1 cellular context compared by ENCODE assay signal in the genomic region with DNA sequence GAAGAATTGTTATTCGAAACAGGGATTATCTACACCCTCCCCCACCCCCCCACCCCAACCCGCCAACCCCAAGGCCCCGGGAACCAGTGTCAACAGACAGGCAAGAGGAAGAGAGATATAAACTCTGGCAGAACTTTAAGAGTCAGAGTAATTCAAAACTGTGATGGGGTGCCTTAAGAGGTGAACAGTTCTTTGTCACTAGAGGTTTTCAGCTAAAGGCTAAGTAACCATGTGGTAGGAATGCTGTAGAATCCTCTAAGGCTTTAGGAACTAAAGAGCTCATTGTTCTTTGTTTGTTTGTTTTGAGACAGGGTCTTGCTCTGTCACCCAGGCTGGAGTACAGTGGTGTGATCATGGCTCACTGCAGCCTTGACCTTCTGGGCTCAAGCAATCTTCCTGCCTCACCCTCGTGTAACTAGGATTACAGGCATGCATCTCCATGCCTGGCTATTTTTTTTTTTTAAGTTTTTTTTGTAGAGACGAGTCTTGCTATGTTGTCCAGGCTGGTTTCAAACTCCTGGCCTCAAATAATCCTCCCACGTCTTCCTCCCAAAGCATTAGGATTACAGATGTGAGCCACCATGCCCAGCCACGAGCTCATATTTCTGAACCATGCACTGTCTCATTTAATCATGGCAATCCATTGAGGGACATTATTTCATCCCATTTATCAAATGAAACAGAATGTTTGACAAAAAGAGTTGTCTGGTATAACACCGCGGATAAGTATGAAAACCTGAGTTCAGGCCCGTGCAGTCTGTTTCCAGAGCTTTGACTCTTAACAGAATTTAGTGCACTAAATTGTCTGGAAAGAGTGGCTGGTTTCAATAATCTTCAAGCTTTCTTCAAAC.
TF ChIP-seq lines count a peak whose summit lies in the region.

No MANE protein-coding gene starts in this region.

TF ChIP-seq in HepG2, 621 proteins besides CTCF, POLR2A, EP300 and RAD21 (continued from another document and continues in another):
- TF ChIP-seq, protein P1, sequence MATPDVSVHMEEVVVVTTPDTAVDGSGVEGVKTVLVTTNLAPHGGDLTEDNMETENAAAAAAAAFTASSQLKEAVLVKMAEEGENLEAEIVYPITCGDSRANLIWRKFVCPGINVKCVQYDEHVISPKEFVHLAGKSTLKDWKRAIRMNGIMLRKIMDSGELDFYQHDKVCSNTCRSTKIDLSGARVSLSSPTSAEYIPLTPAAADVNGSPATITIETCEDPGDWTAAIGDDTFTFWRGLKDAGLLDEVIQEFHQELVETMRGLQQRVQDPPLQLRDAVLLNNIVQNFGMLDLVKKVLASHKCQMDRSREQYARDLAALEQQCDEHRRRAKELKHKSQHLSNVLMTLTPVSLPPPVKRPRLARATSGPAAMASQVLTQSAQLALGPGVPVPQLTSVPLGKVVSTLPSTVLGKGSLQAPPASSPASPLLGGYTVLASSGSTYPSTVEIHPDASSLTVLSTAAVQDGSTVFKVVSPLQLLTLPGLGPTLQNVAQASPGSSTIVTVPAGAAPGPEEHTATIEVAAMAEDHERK (CRISPR knock-in tag; IDR thresholded peaks at IDR 0.05; ENCODE audit: low read depth), result no peak
- TF ChIP-seq CENPX (CRISPR knock-in tag; IDR thresholded peaks at IDR 0.05), result no peak
- TF ChIP-seq ZNF792 (CRISPR knock-in tag; IDR thresholded peaks at IDR 0.05), result peak; percentile 74
- 0 out of 2 replicates have a peak, but pooled peaks have one; percentile 62 for TF ChIP-seq IRF9 (CRISPR knock-in tag; IDR thresholded peaks at IDR 0.05; ENCODE audit: borderline replicate concordance)
- TF ChIP-seq, protein P2, sequence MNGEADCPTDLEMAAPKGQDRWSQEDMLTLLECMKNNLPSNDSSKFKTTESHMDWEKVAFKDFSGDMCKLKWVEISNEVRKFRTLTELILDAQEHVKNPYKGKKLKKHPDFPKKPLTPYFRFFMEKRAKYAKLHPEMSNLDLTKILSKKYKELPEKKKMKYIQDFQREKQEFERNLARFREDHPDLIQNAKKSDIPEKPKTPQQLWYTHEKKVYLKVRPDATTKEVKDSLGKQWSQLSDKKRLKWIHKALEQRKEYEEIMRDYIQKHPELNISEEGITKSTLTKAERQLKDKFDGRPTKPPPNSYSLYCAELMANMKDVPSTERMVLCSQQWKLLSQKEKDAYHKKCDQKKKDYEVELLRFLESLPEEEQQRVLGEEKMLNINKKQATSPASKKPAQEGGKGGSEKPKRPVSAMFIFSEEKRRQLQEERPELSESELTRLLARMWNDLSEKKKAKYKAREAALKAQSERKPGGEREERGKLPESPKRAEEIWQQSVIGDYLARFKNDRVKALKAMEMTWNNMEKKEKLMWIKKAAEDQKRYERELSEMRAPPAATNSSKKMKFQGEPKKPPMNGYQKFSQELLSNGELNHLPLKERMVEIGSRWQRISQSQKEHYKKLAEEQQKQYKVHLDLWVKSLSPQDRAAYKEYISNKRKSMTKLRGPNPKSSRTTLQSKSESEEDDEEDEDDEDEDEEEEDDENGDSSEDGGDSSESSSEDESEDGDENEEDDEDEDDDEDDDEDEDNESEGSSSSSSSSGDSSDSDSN (CRISPR knock-in tag; IDR thresholded peaks at IDR 0.05), result peak; percentile 63
- peak; percentile 76; the same call in 1 of the 2 replicates for TF ChIP-seq SPEN (CRISPR knock-in tag; IDR thresholded peaks at IDR 0.05; ENCODE audit: low read depth)
- peak; percentile 34; the same call in 1 of the 2 replicates for TF ChIP-seq MBD4 (IDR thresholded peaks at IDR 0.05; ENCODE audit: borderline replicate concordance, low read length)
- peak; percentile 88 for TF ChIP-seq ESRRA (CRISPR knock-in tag; IDR thresholded peaks at IDR 0.05; ENCODE audit: low read depth)
- peak; percentile 95 for TF ChIP-seq FOXA3 (CRISPR knock-in tag; IDR thresholded peaks at IDR 0.05)
- TF ChIP-seq MIER2 (CRISPR knock-in tag; IDR thresholded peaks at IDR 0.05), result peak; percentile 81; the same call in 1 of the 2 replicates
- TF ChIP-seq, protein P3, sequence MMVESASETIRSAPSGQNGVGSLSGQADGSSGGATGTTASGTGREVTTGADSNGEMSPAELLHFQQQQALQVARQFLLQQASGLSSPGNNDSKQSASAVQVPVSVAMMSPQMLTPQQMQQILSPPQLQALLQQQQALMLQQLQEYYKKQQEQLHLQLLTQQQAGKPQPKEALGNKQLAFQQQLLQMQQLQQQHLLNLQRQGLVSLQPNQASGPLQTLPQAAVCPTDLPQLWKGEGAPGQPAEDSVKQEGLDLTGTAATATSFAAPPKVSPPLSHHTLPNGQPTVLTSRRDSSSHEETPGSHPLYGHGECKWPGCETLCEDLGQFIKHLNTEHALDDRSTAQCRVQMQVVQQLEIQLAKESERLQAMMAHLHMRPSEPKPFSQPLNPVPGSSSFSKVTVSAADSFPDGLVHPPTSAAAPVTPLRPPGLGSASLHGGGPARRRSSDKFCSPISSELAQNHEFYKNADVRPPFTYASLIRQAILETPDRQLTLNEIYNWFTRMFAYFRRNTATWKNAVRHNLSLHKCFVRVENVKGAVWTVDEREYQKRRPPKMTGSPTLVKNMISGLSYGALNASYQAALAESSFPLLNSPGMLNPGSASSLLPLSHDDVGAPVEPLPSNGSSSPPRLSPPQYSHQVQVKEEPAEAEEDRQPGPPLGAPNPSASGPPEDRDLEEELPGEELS (CRISPR knock-in tag; IDR thresholded peaks at IDR 0.05), result peak; percentile 98
- TF ChIP-seq ZNF556 (CRISPR knock-in tag; IDR thresholded peaks at IDR 0.05; ENCODE audit: borderline replicate concordance), result peak; percentile 92; the same call in 1 of the 2 replicates
- TF ChIP-seq HNRNPUL1 (IDR thresholded peaks at IDR 0.05; ENCODE audit: low read depth, low read length), result no peak
- TF ChIP-seq ARID4A (CRISPR knock-in tag; IDR thresholded peaks at IDR 0.05; ENCODE audit: borderline replicate concordance), result peak; percentile 69; the same call in 1 of the 2 replicates
- peak; percentile 91 for TF ChIP-seq ZNF543 (CRISPR knock-in tag; IDR thresholded peaks at IDR 0.05)
- 0 out of 2 replicates have a peak, but pooled peaks have one; percentile 49 for TF ChIP-seq XBP1 (CRISPR knock-in tag; IDR thresholded peaks at IDR 0.05)
- peak; percentile 88; the same call in 1 of the 2 replicates for TF ChIP-seq NFAT5 (CRISPR knock-in tag; IDR thresholded peaks at IDR 0.05)
- TF ChIP-seq ZNF747 (CRISPR knock-in tag; IDR thresholded peaks at IDR 0.05; ENCODE audit: borderline replicate concordance), result peak; percentile 83
- peak; percentile 90; the same call in 1 of the 2 replicates for TF ChIP-seq WIZ (CRISPR knock-in tag; IDR thresholded peaks at IDR 0.05)
- no peak for TF ChIP-seq RFX1 (IDR thresholded peaks at IDR 0.05)
- TF ChIP-seq ZNF720 (CRISPR knock-in tag; IDR thresholded peaks at IDR 0.05), result no peak
- TF ChIP-seq EZH2 (conservative IDR thresholded peaks at IDR 0.05; ENCODE audit: low read depth, low read length), result no peak
- peak; percentile 91 for TF ChIP-seq ERF (CRISPR knock-in tag; IDR thresholded peaks at IDR 0.05)
- no peak for TF ChIP-seq SMARCE1 (IDR thresholded peaks at IDR 0.05; ENCODE audit: borderline replicate concordance)
- TF ChIP-seq SMAD1 (CRISPR knock-in tag; IDR thresholded peaks at IDR 0.05; ENCODE audit: borderline replicate concordance, low read depth), result 0 out of 2 replicates have a peak, but pooled peaks have one; percentile 68
- TF ChIP-seq, protein P4, sequence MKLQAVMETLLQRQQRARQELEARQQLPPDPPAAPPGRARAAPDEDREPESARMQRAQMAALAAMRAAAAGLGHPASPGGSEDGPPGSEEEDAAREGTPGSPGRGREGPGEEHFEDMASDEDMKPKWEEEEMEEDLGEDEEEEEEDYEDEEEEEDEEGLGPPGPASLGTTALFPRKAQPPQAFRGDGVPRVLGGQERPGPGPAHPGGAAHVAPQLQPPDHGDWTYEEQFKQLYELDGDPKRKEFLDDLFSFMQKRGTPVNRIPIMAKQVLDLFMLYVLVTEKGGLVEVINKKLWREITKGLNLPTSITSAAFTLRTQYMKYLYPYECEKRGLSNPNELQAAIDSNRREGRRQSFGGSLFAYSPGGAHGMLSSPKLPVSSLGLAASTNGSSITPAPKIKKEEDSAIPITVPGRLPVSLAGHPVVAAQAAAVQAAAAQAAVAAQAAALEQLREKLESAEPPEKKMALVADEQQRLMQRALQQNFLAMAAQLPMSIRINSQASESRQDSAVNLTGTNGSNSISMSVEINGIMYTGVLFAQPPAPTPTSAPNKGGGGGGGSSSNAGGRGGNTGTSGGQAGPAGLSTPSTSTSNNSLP (IDR thresholded peaks at IDR 0.05; ENCODE audit: low read depth, low read length), result no peak
- TF ChIP-seq CBFB (CRISPR knock-in tag; IDR thresholded peaks at IDR 0.05), result 0 out of 2 replicates have a peak, but pooled peaks have one; percentile 46
- peak in 1 of 2 experiments; percentile 83; a peak in 1 of 4 replicates for TF ChIP-seq ATF4 (CRISPR knock-in tag; IDR thresholded peaks at IDR 0.05)
- peak; percentile 43; the same call in 1 of the 2 replicates for TF ChIP-seq ZNF547 (CRISPR knock-in tag; IDR thresholded peaks at IDR 0.05)
